9 cellular contexts compared by ENCODE assay signal in genomic region chr10:50291261-50291850, GRCh38. TPM values are rescaled to one million over a fixed set of nuclear protein-coding genes. Genes with fewer than 3 reads are reported as not detected.
DNase-seq lines count a peak whose midpoint lies in the region; ATAC-seq and TF ChIP-seq lines count a peak whose summit lies in the region.
"Had no signal": no experiment of that assay in that cellular context is flagged by ENCODE, and none has a peak within 500 bp of the region (broad histone marks: within the 10 kb centered on the region; RNA-seq: fewer than 3 reads in every experiment).

No MANE protein-coding gene starts in this region.

- TF ChIP-seq CTCF in activated CD8-positive, alpha-beta T cell treated with anti-CD3 and anti-CD28 coated beads for 36 hours (IDR thresholded peaks at IDR 0.05): no peak
- TF ChIP-seq CTCF in WI38 (IDR thresholded peaks at IDR 0.05; ENCODE audit: low read depth, low read length): peak; percentile 46; the same call in 1 of the 2 replicates
- TF ChIP-seq CTCF in left ventricle myocardium inferior (IDR thresholded peaks at IDR 0.05; ENCODE audit: borderline replicate concordance): peak; percentile 67
- TF ChIP-seq CTCF in tibial artery (IDR thresholded peaks at IDR 0.05): peak; percentile 33 to 45
- TF ChIP-seq CTCF in spleen (IDR thresholded peaks at IDR 0.05 in 8 of 11, conservative IDR thresholded peaks at IDR 0.05 in 3 of 11): peak in 3 of 11 experiments; percentile 12 to 25 (median 18)

- H3K4me1 Mint-ChIP-seq in activated CD8-positive, alpha-beta T cell treated with anti-CD3 and anti-CD28 coated beads for 36 hours (ENCODE audit: low read depth): no peaks in the 10 kb centered on the region
- H3K4me1 Mint-ChIP-seq in activated CD8-positive, alpha-beta T cell treated with anti-CD3 and anti-CD28 coated beads, Interleukin-2, amount 10 ng/mL, durations not matched to agents 7 days and 5 days (ENCODE audit: low read depth): peaks cover 2% of the 10 kb centered on the region
- H3K4me1 Mint-ChIP-seq: T-cell had no signal

- H3K36me3 ChIP-seq in left ventricle myocardium inferior (no peaks in the 10 kb centered on the region), tibial artery (no peaks in the 10 kb centered on the region), spleen (no peaks in the 10 kb centered on the region)

- H3K36me3 Mint-ChIP-seq in activated CD8-positive, alpha-beta T cell treated with anti-CD3 and anti-CD28 coated beads for 36 hours (ENCODE audit: low read depth): no peaks in the 10 kb centered on the region
- H3K36me3 Mint-ChIP-seq in activated CD8-positive, alpha-beta T cell treated with anti-CD3 and anti-CD28 coated beads, Interleukin-2, amount 10 ng/mL, durations not matched to agents 7 days and 5 days (ENCODE audit: low read depth): no peaks in the 10 kb centered on the region
- H3K36me3 Mint-ChIP-seq: T-cell had no signal

- peaks cover 1% of the 10 kb centered on the region for H3K9me3 Mint-ChIP-seq in activated CD8-positive, alpha-beta T cell treated with anti-CD3 and anti-CD28 coated beads for 36 hours
- no peaks in the 10 kb centered on the region for H3K9me3 Mint-ChIP-seq in activated CD8-positive, alpha-beta T cell treated with anti-CD3 and anti-CD28 coated beads, Interleukin-2, amount 10 ng/mL, durations not matched to agents 7 days and 5 days (ENCODE audit: insufficient read depth)
- H3K9me3 Mint-ChIP-seq: T-cell had no signal

- 61 to 76% (median 70%) methylated on average over 1 of the region's 1 CpG for WGBS in spleen, 5 donors

- H3K9me3 ChIP-seq in left ventricle myocardium inferior (replicated peaks) (no peaks in the 10 kb centered on the region), tibial artery (no peaks in the 10 kb centered on the region), spleen (no peaks in the 10 kb centered on the region)

- TF ChIP-seq POLR2A in spleen (IDR thresholded peaks at IDR 0.05): no peak

- peak; percentile 34 for ATAC-seq in activated CD8-positive, alpha-beta T cell treated with anti-CD3 and anti-CD28 coated beads for 36 hours
- no peak for ATAC-seq in activated CD8-positive, alpha-beta T cell treated with anti-CD3 and anti-CD28 coated beads, Interleukin-2, amount 10 ng/mL, durations not matched to agents 7 days and 5 days
- no peak for ATAC-seq in GM19324 (IDR thresholded peaks at IDR 0.05; ENCODE audit: low FRiP score, unreplicated experiment)
- ATAC-seq: T-cell had no signal

- H3K27ac ChIP-seq in left ventricle myocardium inferior (replicated peaks) (no peak overlapping the region), tibial artery (no peak overlapping the region), spleen (no peak overlapping the region)

- intact Hi-C loops in activated CD8-positive, alpha-beta T cell treated with anti-CD3 and anti-CD28 coated beads for 36 hours (cut with micrococcal nuclease): no loop called here
- intact Hi-C loops in left ventricle myocardium inferior (cut with micrococcal nuclease) (no loop called here), tibial artery (cut with DNase I; ENCODE audit: low total_unique reads) (no loop called here), spleen (cut with DNase I; ENCODE audit: low total_unique reads) (no loop called here)

- no peaks in the 10 kb centered on the region for H3K27me3 ChIP-seq in left ventricle myocardium inferior (ENCODE audit: low read depth)
- H3K27me3 ChIP-seq in tibial artery: no peaks in the 10 kb centered on the region
- no peaks in the 10 kb centered on the region for H3K27me3 ChIP-seq in spleen (replicated peaks in 1 of 7)

- CTCF ChIA-PET in activated CD8-positive, alpha-beta T cell treated with anti-CD3 and anti-CD28 coated beads for 36 hours (lab: Charles Lee): interaction anchor here (1.0 to 1.3 kb wide), 2 partner anchors 15 to 20 kb away, joined by 3 to 4 read pairs; no protein-coding TSS in a partner anchor
- CTCF ChIA-PET in activated CD8-positive, alpha-beta T cell treated with anti-CD3 and anti-CD28 coated beads, Interleukin-2, amount 10 ng/mL, durations not matched to agents 7 days and 5 days (lab: Charles Lee): no interaction called here

- H3K4me1 ChIP-seq in left ventricle myocardium inferior (no peaks in the 10 kb centered on the region), tibial artery (no peaks in the 10 kb centered on the region), spleen (no peaks in the 10 kb centered on the region)

- no peaks in the 10 kb centered on the region for H3K27me3 Mint-ChIP-seq in activated CD8-positive, alpha-beta T cell treated with anti-CD3 and anti-CD28 coated beads for 36 hours
- peaks cover 5% of the 10 kb centered on the region for H3K27me3 Mint-ChIP-seq in activated CD8-positive, alpha-beta T cell treated with anti-CD3 and anti-CD28 coated beads, Interleukin-2, amount 10 ng/mL, durations not matched to agents 7 days and 5 days (ENCODE audit: low read depth)

- no peak for DNase-seq in activated CD8-positive, alpha-beta T cell treated with anti-CD3 and anti-CD28 coated beads for 36 hours
- no peak for DNase-seq in activated CD8-positive, alpha-beta T cell treated with anti-CD3 and anti-CD28 coated beads, Interleukin-2, amount 10 ng/mL, durations not matched to agents 7 days and 5 days
- DNase-seq in left ventricle myocardium inferior: no peak
- no peak for DNase-seq in tibial artery
- no peak for DNase-seq in NCI-H128 (lab: John Stamatoyannopoulos, UW; ENCODE audit: unreplicated experiment)
- DNase-seq in spleen: no peak
- DNase-seq: T-cell had no signal

- H3K4me3 ChIP-seq in WI38 (ENCODE audit: low read depth, low read length): no peak overlapping the region
- no peak overlapping the region for H3K4me3 ChIP-seq in left ventricle myocardium inferior
- no peak overlapping the region for H3K4me3 ChIP-seq in tibial artery
- no peak overlapping the region for H3K4me3 ChIP-seq in spleen

- H3K4me3 Mint-ChIP-seq in activated CD8-positive, alpha-beta T cell treated with anti-CD3 and anti-CD28 coated beads for 36 hours: no peak overlapping the region
- no peak overlapping the region for H3K4me3 Mint-ChIP-seq in activated CD8-positive, alpha-beta T cell treated with anti-CD3 and anti-CD28 coated beads, Interleukin-2, amount 10 ng/mL, durations not matched to agents 7 days and 5 days
- H3K4me3 Mint-ChIP-seq: T-cell had no signal

- POLR2A ChIA-PET in activated CD8-positive, alpha-beta T cell treated with anti-CD3 and anti-CD28 coated beads for 36 hours (lab: Charles Lee): no interaction called here
- POLR2A ChIA-PET in activated CD8-positive, alpha-beta T cell treated with anti-CD3 and anti-CD28 coated beads, Interleukin-2, amount 10 ng/mL, durations not matched to agents 7 days and 5 days (lab: Charles Lee): no interaction called here

- no peak overlapping the region for H3K27ac Mint-ChIP-seq in activated CD8-positive, alpha-beta T cell treated with anti-CD3 and anti-CD28 coated beads for 36 hours
- no peak overlapping the region for H3K27ac Mint-ChIP-seq in activated CD8-positive, alpha-beta T cell treated with anti-CD3 and anti-CD28 coated beads, Interleukin-2, amount 10 ng/mL, durations not matched to agents 7 days and 5 days
- H3K27ac Mint-ChIP-seq: T-cell had no signal

RNA-seq across cellular contexts. Expression of gene ASAH2, which starts 40.0 kb away (rescaled TPM):
- total RNA-seq in activated CD8-positive, alpha-beta T cell treated with anti-CD3 and anti-CD28 coated beads for 36 hours: 1 to 10 TPM; 1.8 to 2.9 TPM
- total RNA-seq in activated CD8-positive, alpha-beta T cell treated with anti-CD3 and anti-CD28 coated beads, Interleukin-2, amount 10 ng/mL, durations not matched to agents 7 days and 5 days: 1 to 10 TPM; 1.8 to 2.3 TPM
- total RNA-seq in left ventricle myocardium inferior (not detected), spleen (1 to 10 TPM in 5 of 7 donors, under 1 TPM in 2; 0.26 to 2.7 (median 1.4) TPM)
- under 1 TPM; 0.04 to 0.06 (median 0.05) TPM for polyA plus RNA-seq in spleen
